ENCODE assay signal across 10 cellular contexts in genomic region chr6:162119349-162119748, GRCh38.
DNase-seq lines count a peak whose midpoint lies in the region; ATAC-seq and TF ChIP-seq lines count a peak whose summit lies in the region.
"Had no signal": no experiment of that assay in that cellular context is flagged by ENCODE, and none has a peak within 500 bp of the region (broad histone marks: within the 10 kb centered on the region; RNA-seq: fewer than 3 reads in every experiment).

No MANE protein-coding gene starts in this region.

- H3K9me3 ChIP-seq in BLaER1 treated with 17β-estradiol and CSF1 and Interleukin-3, amounts not matched to agents 10 nM and 100 nM (replicated peaks in 1 of 11), result no peaks in the 10 kb centered on the region

- no peak overlapping the region for H3K4me3 ChIP-seq in BLaER1 treated with 17β-estradiol and CSF1 and Interleukin-3, amounts not matched to agents 10 nM and 100 nM

- H3K36me3 ChIP-seq in BLaER1 treated with 17β-estradiol and CSF1 and Interleukin-3, amounts not matched to agents 10 nM and 100 nM, result no peaks in the 10 kb centered on the region

- no peaks in the 10 kb centered on the region for H3K36me3 Mint-ChIP-seq in activated CD4-positive, alpha-beta memory T cell treated with anti-CD3 and anti-CD28 coated beads for 36 hours

- intact Hi-C loops in activated CD4-positive, alpha-beta memory T cell treated with anti-CD3 and anti-CD28 coated beads for 36 hours (cut with micrococcal nuclease), result no loop called here

- H3K4me3 Mint-ChIP-seq in activated CD4-positive, alpha-beta memory T cell treated with anti-CD3 and anti-CD28 coated beads for 36 hours, result no peak overlapping the region

- H3K4me1 ChIP-seq in BLaER1 treated with 17β-estradiol and CSF1 and Interleukin-3, amounts not matched to agents 10 nM and 100 nM, result peaks cover 6 to 23% (median 9%) of the 10 kb centered on the region in 10 experiments; a peak in 12 of 20 replicates

- H3K4me1 Mint-ChIP-seq in activated CD4-positive, alpha-beta memory T cell treated with anti-CD3 and anti-CD28 coated beads for 36 hours (ENCODE audit: low read depth), result no peaks in the 10 kb centered on the region

- H3K27me3 Mint-ChIP-seq in activated CD4-positive, alpha-beta memory T cell treated with anti-CD3 and anti-CD28 coated beads for 36 hours, result no peaks in the 10 kb centered on the region

- H3K9ac ChIP-seq in BLaER1 treated with 17β-estradiol and CSF1 and Interleukin-3, amounts not matched to agents 10 nM and 100 nM, result peak overlapping the region in 3 of 11 experiments; percentile 13 to 51 (median 40); a peak in 3 of 22 replicates
- H3K9ac ChIP-seq: KMS-11 had no signal

- POLR2A ChIA-PET in activated CD4-positive, alpha-beta memory T cell treated with anti-CD3 and anti-CD28 coated beads for 36 hours (lab: Charles Lee), result no interaction called here

- H3K27ac Mint-ChIP-seq in activated CD4-positive, alpha-beta memory T cell treated with anti-CD3 and anti-CD28 coated beads for 36 hours, result no peak overlapping the region

- TF ChIP-seq CTCF in omental fat pad (IDR thresholded peaks at IDR 0.05), result no peak

- H3K4me2 ChIP-seq in BLaER1 treated with 17β-estradiol and CSF1 and Interleukin-3, amounts not matched to agents 10 nM and 100 nM, result peak overlapping the region in 10 of 11 experiments; percentile 2 to 68 (median 20); a peak in 12 of 22 replicates
- H3K4me2 ChIP-seq: KMS-11 had no signal

- H3K27ac ChIP-seq in BLaER1 treated with 17β-estradiol and CSF1 and Interleukin-3, amounts not matched to agents 10 nM and 100 nM, result peak overlapping the region in 4 of 11 experiments; percentile 46 to 61 (median 50); a peak in 7 of 22 replicates
- H3K27ac ChIP-seq: KMS-11 had no signal

- no peaks in the 10 kb centered on the region for H3K27me3 ChIP-seq in BLaER1 treated with 17β-estradiol and CSF1 and Interleukin-3, amounts not matched to agents 10 nM and 100 nM

- CTCF ChIA-PET in activated CD4-positive, alpha-beta memory T cell treated with anti-CD3 and anti-CD28 coated beads for 36 hours (lab: Charles Lee), result no interaction called here

- peaks cover 8% of the 10 kb centered on the region for H3K9me3 Mint-ChIP-seq in activated CD4-positive, alpha-beta memory T cell treated with anti-CD3 and anti-CD28 coated beads for 36 hours

- ATAC-seq in HG02763 (IDR thresholded peaks at IDR 0.05; ENCODE audit: unreplicated experiment) (no peak), omental fat pad (ENCODE audit: low FRiP score) (no peak)

- H4K20me1 ChIP-seq in BLaER1 treated with 17β-estradiol and CSF1 and Interleukin-3, amounts not matched to agents 10 nM and 100 nM, result no peaks in the 10 kb centered on the region

- DNase-seq in NOMO-1 treated with dmso at 0.1 percent for 144 hours (lab: John Stamatoyannopoulos, UW; ENCODE audit: unreplicated experiment) (peak; percentile 8), foreskin melanocyte (peak; percentile 32), myocyte (ENCODE audit: low read depth) (peak; percentile 88), retina (no peak), omental fat pad (ENCODE audit: low spot score) (no peak)
- no peak for DNase-seq in activated CD4-positive, alpha-beta memory T cell treated with anti-CD3 and anti-CD28 coated beads for 36 hours
- DNase-seq: NCI-H82 had no signal

Comparison
In these comparisons a context has a peak if more than half of its experiments do, and no peak if none do; other contexts are left out.
1. DNase-seq: peak in NOMO-1 treated with dmso at 0.1 percent for 144 hours (single experiment), foreskin melanocyte (single experiment) and myocyte (single experiment); none in retina (single experiment), activated CD4-positive, alpha-beta memory T cell treated with anti-CD3 and anti-CD28 coated beads for 36 hours (single experiment) and omental fat pad (single experiment).